Comparison of ENCODE assay signal across 9 cellular contexts in genomic region chr4:183417356-183417755, GRCh38.
"Had no signal": no experiment of that assay in that cellular context is flagged by ENCODE, and none has a peak within 500 bp of the region (broad histone marks: within the 10 kb centered on the region; RNA-seq: fewer than 3 reads in every experiment).

No MANE protein-coding gene starts in this region.

- H3K9me3 ChIP-seq: tibial nerve had no signal

- H3K4me3 ChIP-seq: tibial nerve had no signal

- H3K27ac ChIP-seq: brain microvascular endothelial cell, epithelial cell of prostate, tibial nerve had no signal

- H3K36me3 ChIP-seq: brain microvascular endothelial cell, tibial nerve had no signal

- H3K4me1 ChIP-seq: tibial nerve had no signal

- H3K27me3 ChIP-seq: brain microvascular endothelial cell, tibial nerve had no signal

- DNase-seq: activated effector memory CD4-positive, alpha-beta T cell treated with Interleukin-2 at 50 U/mL for 16 hours; activated T-cell treated with anti-CD3 and anti-CD28 coated beads, Interleukin-2, amount 50 U/mL, for 24 hours; amygdala; brain microvascular endothelial cell; effector memory CD4-positive, alpha-beta T cell; hippocampal formation; kidney glomerular epithelial cell had no signal
